ENCODE assay signal across 8 cellular contexts in the genomic region with DNA sequence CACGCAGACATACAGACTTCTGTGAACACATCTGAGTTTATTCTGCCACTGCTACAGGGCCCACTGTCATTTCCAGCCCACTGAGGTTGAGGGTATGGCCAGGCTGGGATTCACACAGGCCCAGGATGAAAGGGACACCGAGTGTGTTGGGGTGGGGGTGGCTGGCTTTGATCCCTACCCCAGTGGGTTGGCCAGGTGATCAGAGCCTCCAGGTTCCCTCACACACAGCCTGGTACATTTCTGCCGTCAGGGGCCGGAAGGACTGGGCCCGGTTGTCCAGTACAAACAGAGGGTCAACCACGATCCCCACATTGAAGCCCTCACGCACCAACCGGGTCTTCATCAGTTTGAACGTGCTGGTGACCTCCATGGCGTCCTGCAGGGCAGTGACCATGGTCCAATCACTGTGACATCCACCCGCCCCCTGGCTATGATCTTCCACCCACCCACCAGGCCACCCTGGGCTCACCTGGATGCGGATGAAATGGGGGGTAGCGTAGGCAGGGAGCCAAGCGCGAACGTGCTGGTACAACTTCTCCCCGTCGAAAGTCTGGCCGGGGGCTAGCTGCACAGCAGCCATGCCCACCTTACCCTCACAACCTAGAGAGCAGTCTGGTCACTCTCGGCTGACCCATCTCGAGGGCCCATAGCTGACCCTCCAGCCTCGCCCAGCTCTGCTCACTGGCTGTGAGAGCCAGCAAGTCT. TPM values are rescaled to one million over a fixed set of nuclear protein-coding genes. Genes with fewer than 3 reads are reported as not detected.
DNase-seq lines count a peak whose midpoint lies in the region; TF ChIP-seq lines count a peak whose summit lies in the region.

No MANE protein-coding gene starts in this region.

- H3K4me3 ChIP-seq in GM12865 (ENCODE audit: low read depth, low read length) = peak overlapping the region; percentile 68
- H3K4me3 ChIP-seq in esophagus squamous epithelium = peak overlapping the region; percentile 41 to 72 (median 62)
- no peak overlapping the region for H3K4me3 ChIP-seq in trophoblast cell (ENCODE audit: low read depth, low read length)

- H3K18ac ChIP-seq in trophoblast cell (ENCODE audit: low read length) = no peak overlapping the region

- H3K27ac ChIP-seq in esophagus squamous epithelium (peak overlapping the region; percentile 10 to 89 (median 87)), trophoblast cell (ENCODE audit: low read depth, low read length) (no peak overlapping the region)

- H4K91ac ChIP-seq in trophoblast cell (ENCODE audit: low read depth, low read length) = peak overlapping the region; percentile 8

- H2BK5ac ChIP-seq in trophoblast cell (ENCODE audit: low read depth, low read length, poor library complexity) = no peak overlapping the region

- no peak overlapping the region for H4K12ac ChIP-seq in trophoblast cell (ENCODE audit: low read depth, low read length)

- no peak overlapping the region for H2AK5ac ChIP-seq in trophoblast cell (ENCODE audit: low read length)

- 58 to 66% methylated on average over 10 to 11 of the region's 22 CpGs for WGBS in esophagus squamous epithelium, 2 donors
- WGBS in trophoblast cell (ENCODE audit: extremely low coverage, insufficient coverage, insufficient read length) = no CpG with 5 or more reads among the region's 22 CpGs

- H3K4me1 ChIP-seq in esophagus squamous epithelium (peaks cover 10 to 30% (median 18%) of the 10 kb centered on the region in 3 donors), trophoblast cell (ENCODE audit: control insufficient read depth in 1 of 2, insufficient read depth in 2 of 2, low read length in 2 of 2) (peaks cover 10 to 19% of the 10 kb centered on the region in 2 experiments)

- no peak overlapping the region for H2BK12ac ChIP-seq in trophoblast cell (ENCODE audit: low read length)

- H3K9me3 ChIP-seq in esophagus squamous epithelium (no peaks in the 10 kb centered on the region), trophoblast cell (ENCODE audit: insufficient read depth, low read depth, low read length) (peaks cover 5% of the 10 kb centered on the region)

- no peak for TF ChIP-seq CTCF in GM12865 (IDR thresholded peaks at IDR 0.05; ENCODE audit: insufficient read depth, low read depth, low read length, missing control alignments)
- TF ChIP-seq CTCF in esophagus squamous epithelium (IDR thresholded peaks at IDR 0.05) = no peak

- no peak overlapping the region for H3K4ac ChIP-seq in trophoblast cell (ENCODE audit: low read depth, low read length)

- peak overlapping the region; percentile 63 for H4K8ac ChIP-seq in trophoblast cell (ENCODE audit: low read depth, low read length)

- H3K79me2 ChIP-seq in trophoblast cell (ENCODE audit: control insufficient read depth, insufficient read depth, low read length, poor library complexity) = peaks cover 4% of the 10 kb centered on the region

- H3K4me2 ChIP-seq in trophoblast cell (ENCODE audit: low read length) = peak overlapping the region; percentile 63

- no peak overlapping the region for H2BK120ac ChIP-seq in trophoblast cell (ENCODE audit: insufficient read depth, low read length, poor library complexity)

- no peak overlapping the region for H3K23ac ChIP-seq in trophoblast cell (ENCODE audit: low read length)

- H3K14ac ChIP-seq in trophoblast cell (ENCODE audit: low read length) = peak overlapping the region; percentile 15

- no peak overlapping the region for H3K9ac ChIP-seq in trophoblast cell (ENCODE audit: low read length)

- H3K79me1 ChIP-seq in trophoblast cell (ENCODE audit: low read length) = peaks cover 7% of the 10 kb centered on the region

- peak overlapping the region; percentile 72 for H2AFZ ChIP-seq in trophoblast cell (ENCODE audit: insufficient read depth, low read length, poor library complexity)

- intact Hi-C loops in esophagus squamous epithelium (cut with DNase I) = no loop called here

- peak; percentile 14 for DNase-seq in GM12865 (ENCODE audit: low read depth)
- DNase-seq in OCI-M1 (lab: John Stamatoyannopoulos, UW) = peak; percentile 48
- no peak for DNase-seq in esophagus squamous epithelium (lab: John Stamatoyannopoulos, UW)
- DNase-seq in trophoblast cell = no peak
- no peak for DNase-seq in GM03348 (ENCODE audit: low spot score)
- no peak for DNase-seq in NCI-H2029 treated with DMSO at 0.1 percent for 48 hours (lab: John Stamatoyannopoulos, UW)
- DNase-seq in activated CD4-positive, alpha-beta T cell treated with anti-CD3 and anti-CD28 coated beads for 4 hours = no peak
- no peak for DNase-seq in NCI-H1436 (lab: John Stamatoyannopoulos, UW)

- H3K36me3 ChIP-seq in esophagus squamous epithelium (no peaks in the 10 kb centered on the region), trophoblast cell (ENCODE audit: control insufficient read depth in 1 of 2, insufficient read depth in 2 of 2, low read length in 2 of 2) (no peaks in the 10 kb centered on the region)

- H3K27me3 ChIP-seq in esophagus squamous epithelium (no peaks in the 10 kb centered on the region), trophoblast cell (ENCODE audit: insufficient read depth, low read length) (no peaks in the 10 kb centered on the region)

- TF ChIP-seq POLR2A in esophagus squamous epithelium (IDR thresholded peaks at IDR 0.05) = no peak

RNA-seq across cellular contexts. Expression of a gene that starts 13.3 kb away (rescaled TPM):
- total RNA-seq in esophagus squamous epithelium = 1 to 10 TPM; 1.9 to 5.3 (median 2.6) TPM
- 4.0 and 4.6 TPM in 2 replicates for polyA plus RNA-seq in trophoblast cell (2013)

RNA-seq across cellular contexts. Expression of a gene that starts 21.1 kb away (rescaled TPM):
- 10 to 100 TPM in 1 of 4 donors, 1 to 10 TPM in 3; 6.9 to 11.1 (median 8.3) TPM for total RNA-seq in esophagus squamous epithelium
- 14.8 and 15.3 TPM in 2 replicates for polyA plus RNA-seq in trophoblast cell (2013)

RNA-seq across cellular contexts. Expression of a gene that starts 22.3 kb away (rescaled TPM):
- 10 to 100 TPM in 3 of 4 donors, 1 to 10 TPM in 1; 6.0 to 13.3 (median 12.1) TPM for total RNA-seq in esophagus squamous epithelium
- 4.6 and 4.9 TPM in 2 replicates for polyA plus RNA-seq in trophoblast cell (2013)

RNA-seq across cellular contexts. Expression of a gene that starts 31.6 kb away (rescaled TPM):
- 10 to 100 TPM; 13.5 to 25.4 (median 20.2) TPM for total RNA-seq in esophagus squamous epithelium
- polyA plus RNA-seq in trophoblast cell (2013) = 4.0 and 4.3 TPM in 2 replicates

RNA-seq across cellular contexts. Expression of a gene that starts 45.4 kb away (rescaled TPM):
- 100 to 1,000 TPM; 150 to 198 (median 179) TPM for total RNA-seq in esophagus squamous epithelium
- 646 and 654 TPM in 2 replicates for polyA plus RNA-seq in trophoblast cell (2013)

Comparison
In these comparisons a context has a peak if more than half of its experiments do, and no peak if none do; other contexts are left out.
1. DNase-seq: peak in GM12865 (single experiment) and OCI-M1 (single experiment); none in esophagus squamous epithelium (single experiment), trophoblast cell (0 of 2), GM03348 (single experiment), NCI-H2029 treated with DMSO at 0.1 percent for 48 hours (single experiment), activated CD4-positive, alpha-beta T cell treated with anti-CD3 and anti-CD28 coated beads for 4 hours (0 of 2) and NCI-H1436 (single experiment).